11 cellular contexts compared by ENCODE assay signal in genomic region chr4:139901516-139902327, GRCh38.
DNase-seq lines count a peak whose midpoint lies in the region; ATAC-seq and TF ChIP-seq lines count a peak whose summit lies in the region.
"Had no signal": no experiment of that assay in that cellular context is flagged by ENCODE, and none has a peak within 500 bp of the region (broad histone marks: within the 10 kb centered on the region; RNA-seq: fewer than 3 reads in every experiment).

No MANE protein-coding gene starts in this region.

- intact Hi-C loops in body of pancreas (cut with DNase I) = no loop called here

- H3K4me1 Mint-ChIP-seq in type B pancreatic cell (ENCODE audit: unreplicated experiment) = peaks cover 37% of the 10 kb centered on the region

- ATAC-seq in body of pancreas (no peak), HG03196 (IDR thresholded peaks at IDR 0.05; ENCODE audit: unreplicated experiment) (no peak), GM19324 (IDR thresholded peaks at IDR 0.05; ENCODE audit: low FRiP score, unreplicated experiment) (no peak), GM18519 (IDR thresholded peaks at IDR 0.05; ENCODE audit: low FRiP score, unreplicated experiment) (no peak)
- ATAC-seq: left colon had no signal

- H3K27ac ChIP-seq in body of pancreas = peak overlapping the region in 3 of 4 donors; percentile 2 to 42 (median 14)
- no peak overlapping the region for H3K27ac ChIP-seq in mesenchymal stem cell (ENCODE audit: low read length, poor library complexity, severe bottlenecking)

- peaks cover 6% of the 10 kb centered on the region for H3K79me1 ChIP-seq in mesenchymal stem cell (replicated peaks; ENCODE audit: low read length, poor library complexity, severe bottlenecking)

- no peak overlapping the region for H2BK5ac ChIP-seq in mesenchymal stem cell (ENCODE audit: low read depth, low read length, poor library complexity, severe bottlenecking)

- H3K27ac Mint-ChIP-seq in type B pancreatic cell = peak overlapping the region; percentile 41

- TF ChIP-seq POLR2A in body of pancreas (IDR thresholded peaks at IDR 0.05) = no peak

- H3K14ac ChIP-seq in mesenchymal stem cell (ENCODE audit: low read length in 2 of 2) = peak overlapping the region in 1 of 2 experiments; percentile 26

- H2BK120ac ChIP-seq in mesenchymal stem cell (ENCODE audit: low read depth, low read length) = no peak overlapping the region

- H3K4me1 ChIP-seq in body of pancreas (peaks cover 40% of the 10 kb centered on the region), mesenchymal stem cell (ENCODE audit: control insufficient read depth, insufficient read depth, low read depth, low read length) (no peaks in the 10 kb centered on the region)

- H3K27me3 Mint-ChIP-seq in type B pancreatic cell = no peaks in the 10 kb centered on the region

- peak overlapping the region; percentile 93 for H3K9ac ChIP-seq in mesenchymal stem cell (ENCODE audit: low read length)

- no peak overlapping the region for H3K4me3 ChIP-seq in body of pancreas
- H3K4me3 ChIP-seq in mesenchymal stem cell (ENCODE audit: insufficient read depth in 1 of 2, low read depth in 1 of 2, low read length in 2 of 2) = peak overlapping the region in 1 of 2 experiments; percentile 82

- no peaks in the 10 kb centered on the region for H3K27me3 ChIP-seq in body of pancreas
- H3K27me3 ChIP-seq in mesenchymal stem cell (ENCODE audit: control insufficient read depth in 1 of 2, insufficient read depth in 1 of 2, low read length in 2 of 2) = no peaks in the 10 kb centered on the region

- no peak overlapping the region for H3K4me2 ChIP-seq in mesenchymal stem cell (ENCODE audit: low read length, poor library complexity, severe bottlenecking)

- TF ChIP-seq CTCF in body of pancreas (IDR thresholded peaks at IDR 0.05) (no peak), type B pancreatic cell (conservative IDR thresholded peaks at IDR 0.05) (no peak)

- WGBS in body of pancreas, 2 donors = 41 to 42% methylated on average over 17 of the region's 17 CpGs
- 59% methylated on average over 13 of the region's 17 CpGs for whole genome bisulfite sequencing in mesenchymal stem cell

- no peak overlapping the region for H3K23ac ChIP-seq in mesenchymal stem cell (ENCODE audit: low read length in 2 of 2)

- peak overlapping the region; percentile 72 for H3K4me3 Mint-ChIP-seq in type B pancreatic cell
- H3K4me3 Mint-ChIP-seq: CD4-positive, CD25-positive, alpha-beta regulatory T cell had no signal

- H2AFZ ChIP-seq in mesenchymal stem cell (ENCODE audit: low read depth, low read length) = no peak overlapping the region

- H3K18ac ChIP-seq in mesenchymal stem cell (ENCODE audit: low read depth in 1 of 2, low read length in 2 of 2) = peak overlapping the region in 1 of 2 experiments; percentile 46

- no peak overlapping the region for H4K8ac ChIP-seq in mesenchymal stem cell (ENCODE audit: low read length)

- peak; percentile 44 for DNase-seq in NCI-H748 (lab: John Stamatoyannopoulos, UW; ENCODE audit: unreplicated experiment)
- no peak for DNase-seq in NCI-H748 treated with DMSO at 0.1 percent for 48 hours (lab: John Stamatoyannopoulos, UW)
- DNase-seq in body of pancreas = no peak
- DNase-seq in mesenchymal stem cell = peak; percentile 43
- DNase-seq in type B pancreatic cell (ENCODE audit: extremely low spot score, unreplicated experiment) = no peak
- DNase-seq: left colon, NCI-H187 treated with DMSO at 0.1 percent for 48 hours had no signal

- no peak overlapping the region for H4K91ac ChIP-seq in mesenchymal stem cell (ENCODE audit: low read length)

- H3K9me3 ChIP-seq in body of pancreas (no peaks in the 10 kb centered on the region), mesenchymal stem cell (ENCODE audit: control insufficient read depth, low read length) (peaks cover 4% of the 10 kb centered on the region)

- no peak overlapping the region for H2AK5ac ChIP-seq in mesenchymal stem cell (ENCODE audit: low read length, severe bottlenecking)

- H3K9me3 Mint-ChIP-seq in type B pancreatic cell = peaks cover 15% of the 10 kb centered on the region
- H3K9me3 Mint-ChIP-seq: CD4-positive, CD25-positive, alpha-beta regulatory T cell had no signal

- H2BK15ac ChIP-seq in mesenchymal stem cell (ENCODE audit: low read depth, poor library complexity, severe bottlenecking) = no peak overlapping the region

- H3K36me3 ChIP-seq in body of pancreas (replicated peaks in 1 of 2; ENCODE audit: insufficient read depth in 1 of 2, low read depth in 2 of 2) = no peaks in the 10 kb centered on the region
- H3K36me3 ChIP-seq in mesenchymal stem cell (ENCODE audit: control insufficient read depth in 1 of 2, insufficient read depth in 2 of 2, low read depth in 1 of 2, low read length in 2 of 2) = no peaks in the 10 kb centered on the region

- peak overlapping the region; percentile 32 to 53 for H3K4ac ChIP-seq in mesenchymal stem cell (ENCODE audit: low read depth in 1 of 2, low read length in 2 of 2)

- H2BK12ac ChIP-seq in mesenchymal stem cell (ENCODE audit: low read length in 2 of 2) = peak overlapping the region in 1 of 2 experiments; percentile 21

- no peaks in the 10 kb centered on the region for H3K36me3 Mint-ChIP-seq in type B pancreatic cell
- H3K36me3 Mint-ChIP-seq: CD4-positive, CD25-positive, alpha-beta regulatory T cell had no signal

Comparison
In these comparisons a context has a peak if more than half of its experiments do, and no peak if none do; other contexts are left out.
1. DNase-seq: peak in NCI-H748 (single experiment) and mesenchymal stem cell (single experiment); none in NCI-H748 treated with DMSO at 0.1 percent for 48 hours (single experiment), body of pancreas (0 of 4) and type B pancreatic cell (single experiment).